13 cellular contexts compared by ENCODE assay signal in genomic region chr18:23281626-23282436, GRCh38.
A peak's percentile ranks its signal among the peaks of the same experiment; 100 is the strongest.
DNase-seq lines count a peak whose midpoint lies in the region; ATAC-seq and TF ChIP-seq lines count a peak whose summit lies in the region.
"Had no signal": no experiment of that assay in that cellular context is flagged by ENCODE, and none has a peak within 500 bp of the region (broad histone marks: within the 10 kb centered on the region; RNA-seq: fewer than 3 reads in every experiment).

No MANE protein-coding gene starts in this region.

- H3K4me3 Mint-ChIP-seq in nephron progenitor cell = no peak overlapping the region
- H3K4me3 Mint-ChIP-seq: activated T-helper 1 cell treated with anti-CD3 and anti-CD28 coated beads, Interleukin-12 subunit alpha, Interleukin-12 subunit beta, Interleukin-2, Interleukin-4 antibody, amounts not matched to agents 30 ng/mL and 10 ng/mL and 1 ng/mL, durations not matched to agents 14 hours and 24 hours and 36 hours; T-helper 1 cell treated with Interleukin-12 subunit alpha and Interleukin-12 subunit beta and Interleukin-4 antibody, amounts not matched to agents 30 μg/mL and 1 μg/mL, for 36 hours had no signal

- peaks cover 44% of the 10 kb centered on the region for H3K4me1 Mint-ChIP-seq in nephron progenitor cell

- H3K36me3 Mint-ChIP-seq in nephron progenitor cell (ENCODE audit: low read depth) = peaks cover 19% of the 10 kb centered on the region

- ATAC-seq in GM21529 (IDR thresholded peaks at IDR 0.05; ENCODE audit: unreplicated experiment) (no peak), HG03442 (IDR thresholded peaks at IDR 0.05; ENCODE audit: unreplicated experiment) (no peak), Right ventricle myocardium inferior (no peak)

- intact Hi-C loops in Right ventricle myocardium inferior (cut with DNase I) = no loop called here

- H3K27me3 Mint-ChIP-seq in nephron progenitor cell (ENCODE audit: low read depth, poor library complexity) = peaks cover 13% of the 10 kb centered on the region

- no peak for TF ChIP-seq CTCF in nephron progenitor cell (IDR thresholded peaks at IDR 0.05)

- DNase-seq in EL (peak; percentile 80), NCI-H1436 treated with DMSO at 0.1 percent for 48 hours (lab: John Stamatoyannopoulos, UW) (peak; percentile 72), dermis blood vessel endothelial cell (peak; percentile 85), mucosa of gallbladder (ENCODE audit: low spot score) (peak; percentile 39), Right ventricle myocardium inferior (ENCODE audit: missing footprints) (no peak), nephron progenitor cell (no peak)
- DNase-seq: effector CD8-positive, alpha-beta T cell; NCI-H1930; stimulated activated naive CD4-positive, alpha-beta T cell had no signal

- peaks cover 16% of the 10 kb centered on the region for H3K9me3 Mint-ChIP-seq in nephron progenitor cell

- no peak overlapping the region for H3K27ac Mint-ChIP-seq in nephron progenitor cell
- H3K27ac Mint-ChIP-seq: activated T-helper 1 cell treated with anti-CD3 and anti-CD28 coated beads, Interleukin-12 subunit alpha, Interleukin-12 subunit beta, Interleukin-2, Interleukin-4 antibody, amounts not matched to agents 30 ng/mL and 10 ng/mL and 1 ng/mL, durations not matched to agents 14 hours and 24 hours and 36 hours; T-helper 1 cell treated with Interleukin-12 subunit alpha and Interleukin-12 subunit beta and Interleukin-4 antibody, amounts not matched to agents 30 μg/mL and 1 μg/mL, for 36 hours had no signal

Comparison
In these comparisons a context has a peak if more than half of its experiments do, and no peak if none do; other contexts are left out.
1. DNase-seq: peak in EL (single experiment), NCI-H1436 treated with DMSO at 0.1 percent for 48 hours (single experiment), dermis blood vessel endothelial cell (single experiment) and mucosa of gallbladder (single experiment); none in Right ventricle myocardium inferior (single experiment) and nephron progenitor cell (single experiment).